In the genomic region with DNA sequence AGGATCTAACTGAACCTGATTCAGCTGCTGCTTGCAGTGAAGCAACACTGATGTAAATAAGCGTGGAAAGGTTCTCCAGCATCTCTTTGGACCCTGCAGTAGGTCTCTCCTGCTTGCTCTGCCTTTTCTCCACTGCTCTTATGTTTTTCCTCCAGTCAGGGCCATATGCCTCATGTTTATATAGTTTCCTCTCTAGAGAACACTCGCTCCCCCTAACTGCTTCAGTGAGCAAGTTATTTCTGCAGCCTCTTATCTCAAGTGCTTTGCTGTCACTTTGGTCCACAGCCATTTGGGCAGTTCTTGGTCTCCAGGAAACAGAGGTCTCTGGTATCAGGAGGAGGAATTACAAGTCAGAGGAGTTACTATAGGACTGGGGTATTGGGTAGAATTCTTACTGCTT, we compare ENCODE assay signal across 11 cellular contexts. TPM values are rescaled to one million over a fixed set of nuclear protein-coding genes. Genes with fewer than 3 reads are reported as not detected.
DNase-seq lines count a peak whose midpoint lies in the region; ATAC-seq and TF ChIP-seq lines count a peak whose summit lies in the region.
"Had no signal": no experiment of that assay in that cellular context is flagged by ENCODE, and none has a peak within 500 bp of the region (broad histone marks: within the 10 kb centered on the region; RNA-seq: fewer than 3 reads in every experiment).

No MANE protein-coding gene starts in this region.

- TF ChIP-seq EP300 in tibial nerve (IDR thresholded peaks at IDR 0.05), result no peak

- TF ChIP-seq CTCF in brain (conservative IDR thresholded peaks at IDR 0.05) (no peak), liver (IDR thresholded peaks at IDR 0.05; ENCODE audit: low read depth, low read length, missing input control) (no peak), tibial nerve (IDR thresholded peaks at IDR 0.05) (no peak)

- CTCF ChIA-PET in activated CD4-positive, alpha-beta memory T cell treated with anti-CD3 and anti-CD28 coated beads, Interleukin-2, amount 10 ng/mL, durations not matched to agents 7 days and 5 days (lab: Charles Lee), result interaction anchor here (1.1 kb wide), 1 partner anchor 38 kb away, joined by 3 read pairs; no protein-coding TSS in a partner anchor

- peak overlapping the region; percentile 34 to 71 for H3K27ac ChIP-seq in liver (ENCODE audit: low read depth in 1 of 2, low read length in 2 of 2)
- peak overlapping the region; percentile 49 to 91 (median 74) for H3K27ac ChIP-seq in tibial nerve

- H3K9me3 ChIP-seq in liver (ENCODE audit: control insufficient read depth in 4 of 4, low read length in 3 of 4) (no peaks in the 10 kb centered on the region), tibial nerve (no peaks in the 10 kb centered on the region)
- H3K9me3 ChIP-seq: MG63 had no signal

- no peak for TF ChIP-seq POLR2A in tibial nerve (IDR thresholded peaks at IDR 0.05)

- H3K36me3 ChIP-seq in liver (ENCODE audit: control insufficient read depth in 4 of 4, insufficient read depth in 3 of 4, low read depth in 1 of 4, low read length in 3 of 4) (peaks cover 2 to 11% (median 7%) of the 10 kb centered on the region in 4 donors), tibial nerve (peaks cover 0 to 13% (median 0%) of the 10 kb centered on the region in 3 donors), H7 (replicated peaks; ENCODE audit: control insufficient read depth, insufficient read depth, low read length) (no peaks in the 10 kb centered on the region)

- no peaks in the 10 kb centered on the region for H3K27me3 ChIP-seq in liver (ENCODE audit: control insufficient read depth in 4 of 4, insufficient read depth in 4 of 4, low read length in 3 of 4)
- H3K27me3 ChIP-seq in tibial nerve, result no peaks in the 10 kb centered on the region
- H3K27me3 ChIP-seq in H7 (ENCODE audit: control insufficient read depth, insufficient read depth, low read length), result no peaks in the 10 kb centered on the region
- H3K27me3 ChIP-seq: MG63 had no signal

- H3K9me3 Mint-ChIP-seq in brain, result no peaks in the 10 kb centered on the region
- H3K9me3 Mint-ChIP-seq in activated CD4-positive, alpha-beta memory T cell treated with anti-CD3 and anti-CD28 coated beads, Interleukin-2, amount 10 ng/mL, durations not matched to agents 7 days and 5 days, result no peaks in the 10 kb centered on the region
- H3K9me3 Mint-ChIP-seq: activated CD4-positive, alpha-beta T cell treated with anti-CD3 and anti-CD28 coated beads, Interleukin-2, amount 10 ng/mL, durations not matched to agents 24 days and 14 days; activated naive CD8-positive, alpha-beta T cell treated with anti-CD3 and anti-CD28 coated beads for 36 hours had no signal

- POLR2A ChIA-PET in activated CD4-positive, alpha-beta memory T cell treated with anti-CD3 and anti-CD28 coated beads, Interleukin-2, amount 10 ng/mL, durations not matched to agents 7 days and 5 days (lab: Charles Lee), result no interaction called here

- peak overlapping the region in 1 of 5 experiments; percentile 74 for H3K4me3 Mint-ChIP-seq in brain
- no peak overlapping the region for H3K4me3 Mint-ChIP-seq in activated CD4-positive, alpha-beta memory T cell treated with anti-CD3 and anti-CD28 coated beads, Interleukin-2, amount 10 ng/mL, durations not matched to agents 7 days and 5 days
- H3K4me3 Mint-ChIP-seq: activated CD4-positive, alpha-beta T cell treated with anti-CD3 and anti-CD28 coated beads, Interleukin-2, amount 10 ng/mL, durations not matched to agents 24 days and 14 days; activated naive CD8-positive, alpha-beta T cell treated with anti-CD3 and anti-CD28 coated beads for 36 hours had no signal

- peak in 1 of 2 donors; percentile 6 for TF ChIP-seq RAD21 in liver (IDR thresholded peaks at IDR 0.05)

- H3K36me3 Mint-ChIP-seq in brain, result peaks cover 5% of the 10 kb centered on the region
- peaks cover 5% of the 10 kb centered on the region for H3K36me3 Mint-ChIP-seq in activated CD4-positive, alpha-beta memory T cell treated with anti-CD3 and anti-CD28 coated beads, Interleukin-2, amount 10 ng/mL, durations not matched to agents 7 days and 5 days (ENCODE audit: low read depth)

- H3K4me1 ChIP-seq in liver (ENCODE audit: control insufficient read depth in 4 of 4, insufficient read depth in 4 of 4, low read length in 3 of 4) (peaks cover 9 to 45% (median 40%) of the 10 kb centered on the region in 4 donors), tibial nerve (peaks cover 0 to 51% (median 27%) of the 10 kb centered on the region in 4 donors)

- peaks cover 5% of the 10 kb centered on the region for H3K27me3 Mint-ChIP-seq in brain
- no peaks in the 10 kb centered on the region for H3K27me3 Mint-ChIP-seq in activated CD4-positive, alpha-beta memory T cell treated with anti-CD3 and anti-CD28 coated beads, Interleukin-2, amount 10 ng/mL, durations not matched to agents 7 days and 5 days
- H3K27me3 Mint-ChIP-seq: activated CD4-positive, alpha-beta T cell treated with anti-CD3 and anti-CD28 coated beads, Interleukin-2, amount 10 ng/mL, durations not matched to agents 24 days and 14 days; activated naive CD8-positive, alpha-beta T cell treated with anti-CD3 and anti-CD28 coated beads for 36 hours had no signal

- H3K4me1 Mint-ChIP-seq in brain, result peaks cover 47% of the 10 kb centered on the region
- peaks cover 29% of the 10 kb centered on the region for H3K4me1 Mint-ChIP-seq in activated CD4-positive, alpha-beta memory T cell treated with anti-CD3 and anti-CD28 coated beads, Interleukin-2, amount 10 ng/mL, durations not matched to agents 7 days and 5 days

- peak; percentile 16 for DNase-seq in NCI-H1092 treated with DMSO at 0.1 percent for 48 hours (lab: John Stamatoyannopoulos, UW)
- DNase-seq in NCI-H1092 (lab: John Stamatoyannopoulos, UW), result no peak
- DNase-seq in tibial nerve (ENCODE audit: low spot score in 2 of 2), result no peak
- no peak for DNase-seq in activated CD4-positive, alpha-beta memory T cell treated with anti-CD3 and anti-CD28 coated beads, Interleukin-2, amount 10 ng/mL, durations not matched to agents 7 days and 5 days
- DNase-seq in H7, result no peak
- DNase-seq: activated CD4-positive, alpha-beta T cell treated with anti-CD3 and anti-CD28 coated beads, Interleukin-2, amount 10 ng/mL, durations not matched to agents 24 days and 14 days; activated naive CD8-positive, alpha-beta T cell treated with anti-CD3 and anti-CD28 coated beads for 36 hours; MG63 had no signal

- H3K27ac Mint-ChIP-seq in brain, result peak overlapping the region; percentile 53 to 93 (median 70)
- H3K27ac Mint-ChIP-seq in activated CD4-positive, alpha-beta memory T cell treated with anti-CD3 and anti-CD28 coated beads, Interleukin-2, amount 10 ng/mL, durations not matched to agents 7 days and 5 days, result no peak overlapping the region
- H3K27ac Mint-ChIP-seq: activated CD4-positive, alpha-beta T cell treated with anti-CD3 and anti-CD28 coated beads, Interleukin-2, amount 10 ng/mL, durations not matched to agents 24 days and 14 days; activated naive CD8-positive, alpha-beta T cell treated with anti-CD3 and anti-CD28 coated beads for 36 hours had no signal

- ATAC-seq in GM18861 (IDR thresholded peaks at IDR 0.05; ENCODE audit: unreplicated experiment), result no peak

- H3K4me3 ChIP-seq in liver (ENCODE audit: low read depth in 1 of 3, low read length in 3 of 3), result no peak overlapping the region
- H3K4me3 ChIP-seq in tibial nerve, result no peak overlapping the region
- H3K4me3 ChIP-seq in H7 (ENCODE audit: insufficient read depth, low read depth, low read length), result no peak overlapping the region
- H3K4me3 ChIP-seq: MG63 had no signal

- WGBS in liver, result 34% methylated on average over 2 of the region's 2 CpGs
- WGBS in tibial nerve, 2 donors, result 25 to 48% methylated on average over 2 of the region's 2 CpGs

- H3K9ac ChIP-seq in liver (ENCODE audit: low read depth in 1 of 2, low read length in 2 of 2), result peak overlapping the region in 1 of 2 donors; percentile 11

TF ChIP-seq in liver, 16 proteins besides CTCF, POLR2A, EP300 and RAD21 (continues in another document):
- TF ChIP-seq, protein P1, sequence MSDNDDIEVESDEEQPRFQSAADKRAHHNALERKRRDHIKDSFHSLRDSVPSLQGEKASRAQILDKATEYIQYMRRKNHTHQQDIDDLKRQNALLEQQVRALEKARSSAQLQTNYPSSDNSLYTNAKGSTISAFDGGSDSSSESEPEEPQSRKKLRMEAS (IDR thresholded peaks at IDR 0.05), result no peak

RNA-seq across cellular contexts. Expression of a gene that starts 5.3 kb away (rescaled TPM):
- 46.6 TPM for polyA plus RNA-seq in brain (ENCODE audit: insufficient read depth, low read depth, low replicate concordance)
- total RNA-seq in liver, result 1 to 10 TPM; 6.1 to 9.0 TPM
- 10 to 100 TPM in 1 of 2 donors, 1 to 10 TPM in 1; 9.9 to 10.6 TPM for polyA plus RNA-seq in liver
- total RNA-seq in tibial nerve, result 10 to 100 TPM; 22.0 to 40.4 (median 28.5) TPM
- 10 to 100 TPM; 13.8 to 16.6 TPM for total RNA-seq in activated CD4-positive, alpha-beta memory T cell treated with anti-CD3 and anti-CD28 coated beads, Interleukin-2, amount 10 ng/mL, durations not matched to agents 7 days and 5 days
- 33.5 and 36.3 TPM in 2 replicates for total RNA-seq in H7 (2014; rRNA removed; shearing (Covaris generic))

RNA-seq across cellular contexts. Expression of a gene that starts 6.8 kb away (rescaled TPM):
- polyA plus RNA-seq in brain (ENCODE audit: insufficient read depth, low read depth, low replicate concordance), result 58.6 TPM
- total RNA-seq in liver, result 10 to 100 TPM in 1 of 2 donors, 1 to 10 TPM in 1; 9.8 to 21.3 TPM
- polyA plus RNA-seq in liver, result 1 to 10 TPM; 7.3 to 8.3 TPM
- total RNA-seq in tibial nerve, result 10 to 100 TPM; 45.5 to 63.2 (median 49.5) TPM
- total RNA-seq in activated CD4-positive, alpha-beta memory T cell treated with anti-CD3 and anti-CD28 coated beads, Interleukin-2, amount 10 ng/mL, durations not matched to agents 7 days and 5 days, result 10 to 100 TPM; 19.9 to 20.5 TPM
- total RNA-seq in H7 (2014; rRNA removed; shearing (Covaris generic)), result 12.6 and 18.4 TPM in 2 replicates

RNA-seq across cellular contexts. Expression of a gene that starts 22.9 kb away (rescaled TPM):
- polyA plus RNA-seq in brain (ENCODE audit: insufficient read depth, low read depth, low replicate concordance), result 0.53 TPM
- total RNA-seq in liver, result under 1 TPM; 0.09 to 0.84 TPM
- polyA plus RNA-seq in liver, result under 1 TPM; 0.13 to 0.15 TPM
- total RNA-seq in tibial nerve, result 1 to 10 TPM in 2 of 4 donors, under 1 TPM in 1, not detected in 1; 0.22 to 2.2 (median 1.3) TPM
- total RNA-seq in activated CD4-positive, alpha-beta memory T cell treated with anti-CD3 and anti-CD28 coated beads, Interleukin-2, amount 10 ng/mL, durations not matched to agents 7 days and 5 days, result 1 to 10 TPM in 1 of 2 experiments, under 1 TPM in 1; 0.98 to 1.2 TPM
- 0.48 and 0.96 TPM in 2 replicates for total RNA-seq in H7 (2014; rRNA removed; shearing (Covaris generic))

RNA-seq across cellular contexts. Expression of a gene that starts 31.4 kb away (rescaled TPM):
- 2.4 TPM for polyA plus RNA-seq in brain (ENCODE audit: insufficient read depth, low read depth, low replicate concordance)
- 10 to 100 TPM; 15.8 to 18.2 TPM for total RNA-seq in liver
- 10 to 100 TPM in 1 of 2 donors, 1 to 10 TPM in 1; 7.5 to 24.0 TPM for polyA plus RNA-seq in liver
- 10 to 100 TPM in 2 of 4 donors, 1 to 10 TPM in 2; 2.1 to 12.2 (median 7.8) TPM for total RNA-seq in tibial nerve
- not detected for total RNA-seq in activated CD4-positive, alpha-beta memory T cell treated with anti-CD3 and anti-CD28 coated beads, Interleukin-2, amount 10 ng/mL, durations not matched to agents 7 days and 5 days
- 0.62 and 1.6 TPM in 2 replicates for total RNA-seq in H7 (2014; rRNA removed; shearing (Covaris generic))
- total RNA-seq: activated naive CD8-positive, alpha-beta T cell treated with anti-CD3 and anti-CD28 coated beads for 36 hours had no signal

RNA-seq across cellular contexts. Expression of a gene that starts 34.0 kb away (rescaled TPM):
- polyA plus RNA-seq in brain (ENCODE audit: insufficient read depth, low read depth, low replicate concordance) (16.2 TPM), liver (10 to 100 TPM in 1 of 2 donors, 1 to 10 TPM in 1; 4.3 to 11.2 TPM)
- total RNA-seq in liver (1 to 10 TPM; 1.5 to 2.2 TPM), tibial nerve (1 to 10 TPM; 5.0 to 9.6 (median 6.5) TPM)
- total RNA-seq in activated CD4-positive, alpha-beta memory T cell treated with anti-CD3 and anti-CD28 coated beads, Interleukin-2, amount 10 ng/mL, durations not matched to agents 7 days and 5 days, result 1 to 10 TPM; 1.2 to 1.7 TPM
- 4.7 and 5.9 TPM in 2 replicates for total RNA-seq in H7 (2014; rRNA removed; shearing (Covaris generic))
